ENCODE assay signal across 19 cellular contexts in genomic region chr1:178625695-178626094, GRCh38.
DNase-seq lines count a peak whose midpoint lies in the region; ATAC-seq and TF ChIP-seq lines count a peak whose summit lies in the region.
"Had no signal": no experiment of that assay in that cellular context is flagged by ENCODE, and none has a peak within 500 bp of the region (broad histone marks: within the 10 kb centered on the region; RNA-seq: fewer than 3 reads in every experiment).

No MANE protein-coding gene starts in this region.

- no peak overlapping the region for H4K91ac ChIP-seq in neuronal stem cell (ENCODE audit: low read depth, low read length, poor library complexity)

- H2BK120ac ChIP-seq in neuronal stem cell (ENCODE audit: low read depth, low read length): no peak overlapping the region

- H3K27ac ChIP-seq in neuronal stem cell (replicated peaks; ENCODE audit: low read length): no peak overlapping the region
- H3K27ac ChIP-seq: BLaER1 treated with 17β-estradiol and CSF1 and Interleukin-3, amounts not matched to agents 10 nM and 100 nM; KMS-11 had no signal

- H3K4me3 ChIP-seq in Caco-2 (ENCODE audit: low read depth, low read length): no peak overlapping the region
- no peak overlapping the region for H3K4me3 ChIP-seq in fibroblast of the aortic adventitia (ENCODE audit: low read depth, low read length)
- H3K4me3 ChIP-seq in neuronal stem cell (ENCODE audit: low read length in 2 of 2): no peak overlapping the region
- H3K4me3 ChIP-seq: BLaER1 treated with 17β-estradiol and CSF1 and Interleukin-3, amounts not matched to agents 10 nM and 100 nM; GM12878 had no signal

- H3K9me3 Mint-ChIP-seq in Caco-2 (ENCODE audit: unreplicated experiment): no peaks in the 10 kb centered on the region
- peaks cover under 1% of the 10 kb centered on the region for H3K9me3 Mint-ChIP-seq in activated T-cell treated with anti-CD3 and anti-CD28 coated beads, Interleukin-2, amount 50 U/mL, for 4 hours

- H3K23ac ChIP-seq in neuronal stem cell (ENCODE audit: low read depth, low read length, poor library complexity): no peak overlapping the region

- no TSS peak for BruUV-seq in Caco-2 (replicated peaks; lab: Mats Ljungman, UMichigan)

- no CpG with 5 or more reads among the region's 1 CpG for WGBS in neuronal stem cell (ENCODE audit: extremely low coverage in 2 of 2, insufficient read length in 2 of 2, insufficient replicate concordance in 1 of 2), 2 donors

- intact Hi-C loops in Caco-2 (cut with micrococcal nuclease; ENCODE audit: unreplicated experiment): no loop called here

- H4K8ac ChIP-seq in neuronal stem cell (ENCODE audit: low read depth, low read length): no peak overlapping the region

- TF ChIP-seq CTCF in Caco-2 (IDR thresholded peaks at IDR 0.05; ENCODE audit: insufficient read depth in 1 of 2, low read depth in 1 of 2, low read length in 1 of 2, severe bottlenecking in 1 of 2, unreplicated experiment in 1 of 2) (no peak), fibroblast of the aortic adventitia (IDR thresholded peaks at IDR 0.05; ENCODE audit: insufficient read depth, low read length) (no peak), omental fat pad (IDR thresholded peaks at IDR 0.05) (no peak)

- no peak overlapping the region for H2BK15ac ChIP-seq in neuronal stem cell (ENCODE audit: low read length)

- H2BK5ac ChIP-seq in neuronal stem cell (ENCODE audit: low read length): no peak overlapping the region

- no peak overlapping the region for H3K27ac Mint-ChIP-seq in Caco-2 (ENCODE audit: unreplicated experiment)
- H3K27ac Mint-ChIP-seq: CD8-positive, alpha-beta memory T cell had no signal

- H3K4me1 ChIP-seq in Caco-2: peaks cover 19% of the 10 kb centered on the region
- H3K4me1 ChIP-seq in neuronal stem cell (ENCODE audit: control insufficient read depth in 2 of 2, insufficient read depth in 1 of 2, low read depth in 1 of 2, low read length in 2 of 2): peaks cover 0 to 12% of the 10 kb centered on the region in 2 donors
- H3K4me1 ChIP-seq: BLaER1 treated with 17β-estradiol and CSF1 and Interleukin-3, amounts not matched to agents 10 nM and 100 nM had no signal

- H3K27me3 ChIP-seq in Caco-2 (replicated peaks; ENCODE audit: control insufficient read depth, insufficient read depth, low read length): no peaks in the 10 kb centered on the region
- no peaks in the 10 kb centered on the region for H3K27me3 ChIP-seq in neuronal stem cell (ENCODE audit: control insufficient read depth in 3 of 3, insufficient read depth in 3 of 3, low read depth in 1 of 3, low read length in 3 of 3)
- H3K27me3 ChIP-seq: BLaER1 treated with 17β-estradiol and CSF1 and Interleukin-3, amounts not matched to agents 10 nM and 100 nM had no signal

- peak; percentile 34 for ATAC-seq in omental fat pad (ENCODE audit: low FRiP score)
- no peak for ATAC-seq in HG03139 (IDR thresholded peaks at IDR 0.05; ENCODE audit: unreplicated experiment)
- no peak for ATAC-seq in activated T-cell treated with anti-CD3 and anti-CD28 coated beads, Interleukin-2, amount 50 U/mL, for 4 hours
- ATAC-seq: GM12878 had no signal

- H3K4me1 Mint-ChIP-seq in Caco-2 (ENCODE audit: low read depth, unreplicated experiment): peaks cover 14% of the 10 kb centered on the region
- no peaks in the 10 kb centered on the region for H3K4me1 Mint-ChIP-seq in activated T-cell treated with anti-CD3 and anti-CD28 coated beads, Interleukin-2, amount 50 U/mL, for 4 hours (ENCODE audit: low read depth)
- H3K4me1 Mint-ChIP-seq: CD8-positive, alpha-beta memory T cell had no signal

- POLR2A ChIA-PET in Caco-2 (lab: Charles Lee): no interaction called here

- H2AFZ ChIP-seq in neuronal stem cell (ENCODE audit: low read length): no peak overlapping the region

- H3K4me3 Mint-ChIP-seq in Caco-2 (ENCODE audit: unreplicated experiment): no peak overlapping the region
- H3K4me3 Mint-ChIP-seq in activated T-cell treated with anti-CD3 and anti-CD28 coated beads, Interleukin-2, amount 50 U/mL, for 4 hours: no peak overlapping the region
- H3K4me3 Mint-ChIP-seq: CD8-positive, alpha-beta memory T cell had no signal

- H3K18ac ChIP-seq in neuronal stem cell (ENCODE audit: low read length): no peak overlapping the region

- H3K4me2 ChIP-seq in neuronal stem cell (ENCODE audit: insufficient read depth, low read length, poor library complexity, severe bottlenecking): no peak overlapping the region
- H3K4me2 ChIP-seq: BLaER1 treated with 17β-estradiol and CSF1 and Interleukin-3, amounts not matched to agents 10 nM and 100 nM; KMS-11 had no signal

- H3K27me3 Mint-ChIP-seq in Caco-2 (ENCODE audit: insufficient read depth, unreplicated experiment): no peaks in the 10 kb centered on the region
- no peaks in the 10 kb centered on the region for H3K27me3 Mint-ChIP-seq in activated T-cell treated with anti-CD3 and anti-CD28 coated beads, Interleukin-2, amount 50 U/mL, for 4 hours (ENCODE audit: low read depth)

- H3K4ac ChIP-seq in neuronal stem cell (ENCODE audit: low read length): no peak overlapping the region

- no peak overlapping the region for H2BK12ac ChIP-seq in neuronal stem cell (ENCODE audit: low read length)

- DNase-seq in Caco-2: peak; percentile 21 to 46
- DNase-seq in NCI-H226: peak; percentile 61
- DNase-seq in fibroblast of the aortic adventitia (ENCODE audit: low read depth): peak; percentile 41
- DNase-seq in omental fat pad (ENCODE audit: low spot score): no peak
- DNase-seq in activated T-cell treated with anti-CD3 and anti-CD28 coated beads, Interleukin-2, amount 50 U/mL, for 4 hours: no peak
- DNase-seq in neuronal stem cell (ENCODE audit: low spot score): no peak
- DNase-seq: CD8-positive, alpha-beta memory T cell; GDM1; HCEC 1CT; NCI-H1092; NCI-H146; NCI-H2081 treated with DMSO at 0.1 percent for 48 hours; NCI-H526 treated with DMSO at 0.1 percent for 48 hours; NK-92 treated with Interleukin-12 subunit alpha and Interleukin-12 subunit beta, amount 100 ng/mL, for 24 hours; SIG-M5 had no signal

- H3K14ac ChIP-seq in neuronal stem cell (ENCODE audit: low read length): no peak overlapping the region

- H3K9me3 ChIP-seq in Caco-2: no peaks in the 10 kb centered on the region
- no peaks in the 10 kb centered on the region for H3K9me3 ChIP-seq in neuronal stem cell (replicated peaks in 1 of 2; ENCODE audit: control insufficient read depth in 2 of 2, insufficient read depth in 1 of 2, low read depth in 1 of 2, low read length in 2 of 2)
- H3K9me3 ChIP-seq: BLaER1 treated with 17β-estradiol and CSF1 and Interleukin-3, amounts not matched to agents 10 nM and 100 nM had no signal

- CTCF ChIA-PET in Caco-2 (lab: Charles Lee): no interaction called here

- H3K79me1 ChIP-seq in neuronal stem cell (ENCODE audit: low read depth, low read length): no peaks in the 10 kb centered on the region

- no peaks in the 10 kb centered on the region for H3K36me3 Mint-ChIP-seq in Caco-2 (ENCODE audit: insufficient read depth, unreplicated experiment)
- no peaks in the 10 kb centered on the region for H3K36me3 Mint-ChIP-seq in activated T-cell treated with anti-CD3 and anti-CD28 coated beads, Interleukin-2, amount 50 U/mL, for 4 hours (ENCODE audit: insufficient read depth)
- H3K36me3 Mint-ChIP-seq: CD8-positive, alpha-beta memory T cell had no signal

- H3K36me3 ChIP-seq in Caco-2 (ENCODE audit: control insufficient read depth, insufficient read depth, low read length): no peaks in the 10 kb centered on the region
- H3K36me3 ChIP-seq in neuronal stem cell (replicated peaks in 1 of 2; ENCODE audit: control insufficient read depth in 2 of 2, insufficient read depth in 2 of 2, low read length in 2 of 2): no peaks in the 10 kb centered on the region
- H3K36me3 ChIP-seq: BLaER1 treated with 17β-estradiol and CSF1 and Interleukin-3, amounts not matched to agents 10 nM and 100 nM had no signal

- H3K9ac ChIP-seq in neuronal stem cell (ENCODE audit: low read depth, low read length, poor library complexity): no peak overlapping the region
- H3K9ac ChIP-seq: BLaER1 treated with 17β-estradiol and CSF1 and Interleukin-3, amounts not matched to agents 10 nM and 100 nM; KMS-11 had no signal

- no peak overlapping the region for H2AK5ac ChIP-seq in neuronal stem cell (ENCODE audit: low read depth, low read length)

Comparison
In these comparisons a context has a peak if more than half of its experiments do, and no peak if none do; other contexts are left out.
1. DNase-seq: peak in Caco-2 (2 of 2), NCI-H226 (single experiment) and fibroblast of the aortic adventitia (single experiment); none in omental fat pad (single experiment), activated T-cell treated with anti-CD3 and anti-CD28 coated beads, Interleukin-2, amount 50 U/mL, for 4 hours (single experiment) and neuronal stem cell (single experiment).